ENCODE assay signal across 35 cellular contexts in the genomic region with DNA sequence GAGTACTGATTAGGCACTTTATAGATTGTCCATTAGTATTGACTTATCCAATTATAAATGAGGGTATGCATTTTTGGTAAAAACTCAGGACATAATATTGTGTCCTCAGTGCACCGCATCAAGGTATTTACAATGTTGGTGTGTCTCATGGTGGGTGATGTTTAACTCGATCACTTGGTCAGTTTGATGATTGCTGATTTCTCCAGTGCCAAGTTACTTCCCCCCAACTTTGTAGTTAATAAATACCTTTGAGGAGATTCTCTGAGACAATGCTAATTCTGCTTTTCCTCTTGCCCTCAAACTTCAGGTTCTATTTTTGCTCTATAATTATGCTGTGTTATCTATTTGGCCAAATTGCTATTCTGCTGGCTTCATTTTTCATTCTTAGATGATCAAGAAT. TPM values are rescaled to one million over a fixed set of nuclear protein-coding genes. Genes with fewer than 3 reads are reported as not detected.
"Had no signal": no experiment of that assay in that cellular context is flagged by ENCODE, and none has a peak within 500 bp of the region (broad histone marks: within the 10 kb centered on the region; RNA-seq: fewer than 3 reads in every experiment).

No MANE protein-coding gene starts in this region.

- H3K4me3 ChIP-seq: ascending aorta, body of pancreas, breast epithelium had no signal

- H3K9me3 ChIP-seq: ascending aorta, body of pancreas, breast epithelium had no signal

- H3K27ac ChIP-seq: ascending aorta, body of pancreas, brain microvascular endothelial cell, breast epithelium, WERI-Rb-1 had no signal

- H3K36me3 ChIP-seq: ascending aorta, brain microvascular endothelial cell, breast epithelium, WERI-Rb-1 had no signal

- DNase-seq: activated CD4-positive, alpha-beta memory T cell treated with anti-CD3 and anti-CD28 coated beads, Interleukin-2, amount 10 ng/mL, durations not matched to agents 7 days and 5 days; activated CD4-positive, alpha-beta T cell treated with anti-CD3 and anti-CD28 coated beads for 1 hour; activated CD4-positive, alpha-beta T cell treated with anti-CD3 and anti-CD28 coated beads for 36 hours; activated CD4-positive, alpha-beta T cell treated with anti-CD3 and anti-CD28 coated beads for 48 hours; activated CD4-positive, alpha-beta T cell treated with anti-CD3 and anti-CD28 coated beads, Interleukin-2, amount 10 ng/mL, durations not matched to agents 7 days and 5 days; activated CD4-positive, alpha-beta T cell treated with anti-CD3 and anti-CD28 coated beads, Interleukin-2, amount 50 U/mL, for 48 hours; activated CD4-positive, CD25-positive, alpha-beta regulatory T cell; activated CD8-positive, alpha-beta memory T cell treated with anti-CD3 and anti-CD28 coated beads for 24 hours; activated CD8-positive, alpha-beta memory T cell treated with anti-CD3 and anti-CD28 coated beads, Interleukin-2, amount 10 ng/mL, durations not matched to agents 7 days and 5 days; activated CD8-positive, alpha-beta memory T cell treated with anti-CD3 and anti-CD28 coated beads, Interleukin-2, amount 50 U/mL, for 48 hours; activated CD8-positive, alpha-beta T cell treated with anti-CD3 and anti-CD28 coated beads, Interleukin-2, amount 10 ng/mL, durations not matched to agents 7 days and 5 days; activated effector memory CD4-positive, alpha-beta T cell treated with Interleukin-2 at 50 U/mL for 16 hours; activated gamma-delta T cell; activated naive CD4-positive, alpha-beta T cell treated with anti-CD3 and anti-CD28 coated beads, Interleukin-2, amount 10 ng/mL, durations not matched to agents 7 days and 5 days; activated naive CD4-positive, alpha-beta T cell treated with Interleukin-2 at 50 U/mL for 16 hours; activated naive CD8-positive, alpha-beta T cell treated with anti-CD3 and anti-CD28 coated beads, Interleukin-2, amount 10 ng/mL, durations not matched to agents 7 days and 5 days; activated naive CD8-positive, alpha-beta T cell treated with anti-CD3 and anti-CD28 coated beads, Interleukin-2, amount 50 U/mL, for 24 hours; activated T-cell treated with anti-CD3 and anti-CD28 coated beads, Interleukin-2, amount 50 U/mL, for 24 hours; activated T-cell treated with anti-CD3 and anti-CD28 coated beads, Interleukin-2, amount 50 U/mL, for 48 hours; amygdala; anterior cingulate cortex; body of pancreas; brain microvascular endothelial cell; central memory CD4-positive, alpha-beta T cell; T-helper 1 cell; T-helper 2 cell; T-helper 9 cell; WERI-Rb-1 had no signal

- H3K4me1 ChIP-seq: ascending aorta, body of pancreas, breast epithelium had no signal

RNA-seq across cellular contexts. Expression of gene SERPINB7, which starts 28.2 kb away (rescaled TPM):
- total RNA-seq: activated CD4-positive, alpha-beta memory T cell treated with anti-CD3 and anti-CD28 coated beads, Interleukin-2, amount 10 ng/mL, durations not matched to agents 7 days and 5 days; activated CD4-positive, alpha-beta T cell treated with anti-CD3 and anti-CD28 coated beads for 36 hours; activated CD4-positive, alpha-beta T cell treated with anti-CD3 and anti-CD28 coated beads, Interleukin-2, amount 10 ng/mL, durations not matched to agents 7 days and 5 days; activated CD8-positive, alpha-beta memory T cell treated with anti-CD3 and anti-CD28 coated beads, Interleukin-2, amount 10 ng/mL, durations not matched to agents 7 days and 5 days; activated CD8-positive, alpha-beta T cell treated with anti-CD3 and anti-CD28 coated beads, Interleukin-2, amount 10 ng/mL, durations not matched to agents 7 days and 5 days; activated naive CD8-positive, alpha-beta T cell treated with anti-CD3 and anti-CD28 coated beads, Interleukin-2, amount 10 ng/mL, durations not matched to agents 7 days and 5 days; activated T-helper 2 cell treated with anti-CD3 and anti-CD28 coated beads, Interferon-gamma antibody, Interleukin-2, Interleukin-4, amounts not matched to agents 10 μg/mL and 5 μg/mL and 100 μg/mL, durations not matched to agents 14 hours and 24 hours and 36 hours; ascending aorta; body of pancreas; breast epithelium; cardiac septum; cerebellum; WTC11 had no signal

RNA-seq across cellular contexts. Expression of gene SERPINB11, which starts 44.2 kb away (rescaled TPM):
- total RNA-seq: activated CD4-positive, alpha-beta memory T cell treated with anti-CD3 and anti-CD28 coated beads, Interleukin-2, amount 10 ng/mL, durations not matched to agents 7 days and 5 days; activated CD4-positive, alpha-beta T cell treated with anti-CD3 and anti-CD28 coated beads for 36 hours; activated CD4-positive, alpha-beta T cell treated with anti-CD3 and anti-CD28 coated beads, Interleukin-2, amount 10 ng/mL, durations not matched to agents 7 days and 5 days; activated CD8-positive, alpha-beta memory T cell treated with anti-CD3 and anti-CD28 coated beads, Interleukin-2, amount 10 ng/mL, durations not matched to agents 7 days and 5 days; activated CD8-positive, alpha-beta T cell treated with anti-CD3 and anti-CD28 coated beads, Interleukin-2, amount 10 ng/mL, durations not matched to agents 7 days and 5 days; activated naive CD8-positive, alpha-beta T cell treated with anti-CD3 and anti-CD28 coated beads, Interleukin-2, amount 10 ng/mL, durations not matched to agents 7 days and 5 days; activated T-helper 2 cell treated with anti-CD3 and anti-CD28 coated beads, Interferon-gamma antibody, Interleukin-2, Interleukin-4, amounts not matched to agents 10 μg/mL and 5 μg/mL and 100 μg/mL, durations not matched to agents 14 hours and 24 hours and 36 hours; ascending aorta; body of pancreas; breast epithelium; cardiac septum; cerebellum; WTC11 had no signal
- polyA plus RNA-seq: adipose tissue had no signal
